Comparison of ENCODE assay signal across 9 cellular contexts in the genomic region with DNA sequence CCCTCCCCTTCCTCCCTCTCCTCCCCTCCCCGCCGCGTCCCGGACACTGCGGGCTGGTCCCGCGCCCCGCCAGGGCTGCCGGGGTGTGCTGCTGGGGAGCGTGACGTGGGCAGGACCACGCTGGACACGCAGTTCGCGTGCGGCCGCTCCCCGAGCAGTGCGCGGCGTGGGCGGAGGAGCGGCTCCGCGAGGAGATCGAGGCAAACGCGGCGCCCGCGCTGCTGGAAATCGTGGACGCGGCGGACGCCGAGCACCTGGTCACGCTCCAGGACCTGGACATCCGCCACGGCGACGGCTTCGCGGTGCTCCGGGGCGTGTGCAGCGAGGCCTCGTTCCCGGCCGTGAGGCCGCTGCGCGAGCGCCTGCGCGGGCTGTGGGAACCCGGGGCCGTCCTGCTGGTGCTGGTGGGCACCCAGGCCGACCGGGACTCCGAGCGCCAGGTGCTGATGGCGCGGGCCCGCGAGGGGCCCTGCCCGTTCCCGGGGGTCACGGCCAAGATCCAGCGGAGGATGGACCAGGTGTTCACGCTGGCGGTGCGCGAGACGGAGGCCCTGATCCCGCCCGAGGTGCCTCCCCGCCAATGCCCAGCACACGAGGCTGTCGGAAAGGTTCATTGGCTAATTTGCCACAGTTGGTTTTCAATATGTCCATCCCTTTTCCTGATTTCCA.
DNase-seq lines count a peak whose midpoint lies in the region; ATAC-seq and TF ChIP-seq lines count a peak whose summit lies in the region.
"Had no signal": no experiment of that assay in that cellular context is flagged by ENCODE, and none has a peak within 500 bp of the region (broad histone marks: within the 10 kb centered on the region; RNA-seq: fewer than 3 reads in every experiment).

No MANE protein-coding gene starts in this region.

- POLR2A ChIA-PET in AG04449 (lab: Yijun Ruan, JAX) (no interaction called here), RWPE1 (lab: Yijun Ruan, JAX; ENCODE audit: low non-redundant PET) (no interaction called here)

- ATAC-seq in gastroesophageal sphincter: peak; percentile 66
- peak; percentile 62 for ATAC-seq in omental fat pad (ENCODE audit: low FRiP score)
- no peak for ATAC-seq in GM21528 (IDR thresholded peaks at IDR 0.05; ENCODE audit: low FRiP score, unreplicated experiment)

- peaks cover 0 to 12% (median 0%) of the 10 kb centered on the region in 3 donors for H3K9me3 ChIP-seq in gastroesophageal sphincter

- H3K4me3 ChIP-seq in AG04449 (ENCODE audit: low read depth, low read length) (peak overlapping the region; percentile 37), gastroesophageal sphincter (peak overlapping the region; percentile 48 to 64)

- CTCF ChIA-PET in AG04449 (lab: Yijun Ruan, JAX): interaction anchor here (1.2 to 1.3 kb wide), 3 partner anchors 7 to 21 kb away, joined by 3 to 4 read pairs (median 4); no protein-coding TSS in a partner anchor
- CTCF ChIA-PET in RWPE1 (lab: Yijun Ruan, JAX): no interaction called here

- no peak for TF ChIP-seq EP300 in gastroesophageal sphincter (IDR thresholded peaks at IDR 0.05)

- 0 to 16% methylated on average over 1 to 12 of the region's 80 CpGs for WGBS in gastroesophageal sphincter (ENCODE audit: low coverage in 1 of 2), 2 donors

- peak overlapping the region; percentile 32; the same call in 1 of the 2 replicates for H3K27ac ChIP-seq in RWPE1
- H3K27ac ChIP-seq in gastroesophageal sphincter: peak overlapping the region; percentile 41 to 88 (median 83)

- peak; percentile 50 to 61 for TF ChIP-seq POLR2A in gastroesophageal sphincter (IDR thresholded peaks at IDR 0.05)

- DNase-seq in AG04449 (ENCODE audit: low read depth, low spot score) (no peak), RWPE1 (ENCODE audit: low spot score) (no peak), omental fat pad (ENCODE audit: low spot score) (no peak), NCI-H146 treated with DMSO at 0.1 percent for 48 hours (lab: John Stamatoyannopoulos, UW; ENCODE audit: unreplicated experiment) (no peak), COLO668 (lab: John Stamatoyannopoulos, UW; ENCODE audit: unreplicated experiment) (no peak), Kasumi-1 (lab: John Stamatoyannopoulos, UW) (no peak)
- DNase-seq: COR-L47 had no signal

- peaks cover 0 to 43% (median 0%) of the 10 kb centered on the region in 3 donors for H3K4me1 ChIP-seq in gastroesophageal sphincter

- H3K27me3 ChIP-seq in gastroesophageal sphincter: peaks cover 24% of the 10 kb centered on the region

- no peaks in the 10 kb centered on the region for H3K36me3 ChIP-seq in gastroesophageal sphincter

- no peak for TF ChIP-seq CTCF in AG04449 (IDR thresholded peaks at IDR 0.05; ENCODE audit: insufficient read depth, low read length, missing control alignments)
- TF ChIP-seq CTCF in RWPE1 (conservative IDR thresholded peaks at IDR 0.05; ENCODE audit: low read depth): no peak
- TF ChIP-seq CTCF in gastroesophageal sphincter (IDR thresholded peaks at IDR 0.05): no peak
- TF ChIP-seq CTCF in omental fat pad (IDR thresholded peaks at IDR 0.05): no peak
